ENCODE assay signal across 25 cellular contexts in the genomic region with DNA sequence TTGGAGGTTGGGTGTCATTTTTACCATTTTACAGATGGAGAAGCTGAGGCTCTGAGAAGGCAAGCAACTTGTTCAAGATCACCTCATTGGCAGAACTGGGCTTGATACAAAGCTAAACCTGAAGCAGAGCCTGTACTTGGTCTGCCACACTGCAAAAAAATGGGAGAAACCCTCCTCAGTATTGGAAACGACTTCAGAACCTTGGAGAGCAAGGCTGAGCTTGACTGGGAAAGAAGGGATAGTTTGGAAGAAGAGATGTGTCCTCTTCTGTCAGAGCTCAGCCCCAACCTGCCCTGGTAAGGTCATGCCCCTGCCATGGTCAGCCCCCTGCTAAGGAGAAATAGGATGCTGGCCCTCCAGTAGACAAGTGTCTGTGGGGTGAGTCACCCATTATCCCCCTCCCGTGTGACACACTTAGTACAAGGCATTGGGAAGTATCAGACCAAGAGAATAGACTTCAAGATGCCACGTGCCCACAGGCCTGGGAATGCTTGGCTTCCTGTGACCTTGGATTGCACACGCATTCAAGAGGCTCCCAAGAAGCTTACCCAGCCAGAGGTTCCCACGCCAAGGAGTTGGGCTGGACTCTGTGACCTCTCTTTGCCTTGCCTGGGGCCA. TPM values are rescaled to one million over a fixed set of nuclear protein-coding genes. Genes with fewer than 3 reads are reported as not detected.
A peak's percentile ranks its signal among the peaks of the same experiment; 100 is the strongest.
DNase-seq lines count a peak whose midpoint lies in the region; ATAC-seq and TF ChIP-seq lines count a peak whose summit lies in the region.
"Had no signal": no experiment of that assay in that cellular context is flagged by ENCODE, and none has a peak within 500 bp of the region (broad histone marks: within the 10 kb centered on the region; RNA-seq: fewer than 3 reads in every experiment).

No MANE protein-coding gene starts in this region.

- no peak overlapping the region for H3K4me3 Mint-ChIP-seq in activated CD4-positive, alpha-beta T cell treated with anti-CD3 and anti-CD28 coated beads for 36 hours
- no peak overlapping the region for H3K4me3 Mint-ChIP-seq in activated CD4-positive, alpha-beta T cell treated with anti-CD3 and anti-CD28 coated beads, Interleukin-2, amount 10 ng/mL, durations not matched to agents 7 days and 5 days
- no peak overlapping the region for H3K4me3 Mint-ChIP-seq in activated T-helper 1 cell treated with anti-CD3 and anti-CD28 coated beads, Interleukin-12 subunit alpha, Interleukin-12 subunit beta, Interleukin-2, Interleukin-4 antibody, amounts not matched to agents 30 ng/mL and 10 ng/mL and 1 ng/mL, durations not matched to agents 14 hours and 24 hours and 36 hours
- H3K4me3 Mint-ChIP-seq in Calu3 (ENCODE audit: low read depth, unreplicated experiment) (no peak overlapping the region), T-helper 17 cell (no peak overlapping the region)
- H3K4me3 Mint-ChIP-seq: activated CD8-positive, alpha-beta T cell treated with anti-CD3 and anti-CD28 coated beads for 36 hours; neural crest cell had no signal

- no peaks in the 10 kb centered on the region for H3K79me2 ChIP-seq in HCT116 (ENCODE audit: insufficient read depth, low read length)

- no peak for DNase-seq in activated CD4-positive, alpha-beta T cell treated with anti-CD3 and anti-CD28 coated beads for 36 hours
- no peak for DNase-seq in activated CD4-positive, alpha-beta T cell treated with anti-CD3 and anti-CD28 coated beads, Interleukin-2, amount 10 ng/mL, durations not matched to agents 7 days and 5 days
- DNase-seq in HCT116 (ENCODE audit: low read depth, low spot score): no peak
- DNase-seq in activated T-helper 1 cell treated with anti-CD3 and anti-CD28 coated beads, Interleukin-12 subunit alpha, Interleukin-12 subunit beta, Interleukin-2, Interleukin-4 antibody, amounts not matched to agents 30 ng/mL and 10 ng/mL and 1 ng/mL, durations not matched to agents 14 hours and 24 hours and 36 hours (ENCODE audit: low spot score): no peak
- DNase-seq in islet precursor cell: peak; percentile 64
- DNase-seq in Calu3: no peak
- no peak for DNase-seq in cortex of kidney (lab: John Stamatoyannopoulos, UW)
- DNase-seq in T-helper 17 cell: no peak
- DNase-seq: activated T-cell treated with anti-CD3 and anti-CD28 coated beads, Interleukin-2, amount 50 U/mL, for 48 hours; dorsolateral prefrontal cortex; GDM1; mucosa of descending colon; NCI-H1930; NCI-H446; NK-92 treated with Interleukin-12 subunit alpha and Interleukin-12 subunit beta, amount 100 ng/mL, for 24 hours; psoas muscle; substantia nigra; SW 1271; uterus had no signal

- no peak overlapping the region for H3K9ac ChIP-seq in HCT116 (ENCODE audit: low read length)
- H3K9ac ChIP-seq: BLaER1 had no signal

- no peaks in the 10 kb centered on the region for H3K9me3 Mint-ChIP-seq in activated CD4-positive, alpha-beta T cell treated with anti-CD3 and anti-CD28 coated beads for 36 hours (ENCODE audit: low read depth)
- no peaks in the 10 kb centered on the region for H3K9me3 Mint-ChIP-seq in activated CD4-positive, alpha-beta T cell treated with anti-CD3 and anti-CD28 coated beads, Interleukin-2, amount 10 ng/mL, durations not matched to agents 7 days and 5 days
- no peaks in the 10 kb centered on the region for H3K9me3 Mint-ChIP-seq in activated T-helper 1 cell treated with anti-CD3 and anti-CD28 coated beads, Interleukin-12 subunit alpha, Interleukin-12 subunit beta, Interleukin-2, Interleukin-4 antibody, amounts not matched to agents 30 ng/mL and 10 ng/mL and 1 ng/mL, durations not matched to agents 14 hours and 24 hours and 36 hours
- no peaks in the 10 kb centered on the region for H3K9me3 Mint-ChIP-seq in Calu3 (ENCODE audit: low read depth, unreplicated experiment)
- H3K9me3 Mint-ChIP-seq: activated CD8-positive, alpha-beta T cell treated with anti-CD3 and anti-CD28 coated beads for 36 hours; neural crest cell had no signal

- H3K27me3 ChIP-seq in HCT116 (ENCODE audit: insufficient read depth, low read length): no peaks in the 10 kb centered on the region
- H3K27me3 ChIP-seq: BLaER1, uterus had no signal

- TF ChIP-seq POLR2A in HCT116 (IDR thresholded peaks at IDR 0.05; ENCODE audit: borderline replicate concordance, extremely low read depth, insufficient read depth, insufficient read length): no peak

- POLR2A ChIA-PET in activated CD4-positive, alpha-beta T cell treated with anti-CD3 and anti-CD28 coated beads for 36 hours (lab: Charles Lee): interaction anchor here (1.4 kb wide), 1 partner anchor 168 kb away, joined by 4 read pairs; no protein-coding TSS in a partner anchor
- POLR2A ChIA-PET in activated CD4-positive, alpha-beta T cell treated with anti-CD3 and anti-CD28 coated beads, Interleukin-2, amount 10 ng/mL, durations not matched to agents 7 days and 5 days (lab: Charles Lee): no interaction called here
- POLR2A ChIA-PET in HCT116 (lab: Charles Lee): no interaction called here

- H3K4me1 ChIP-seq in HCT116 (ENCODE audit: control insufficient read depth in 1 of 2, insufficient read depth in 2 of 2, low read length in 2 of 2): peaks cover 55 to 74% of the 10 kb centered on the region in 2 experiments
- H3K4me1 ChIP-seq: HAP-1, psoas muscle, uterus had no signal

- H3K4me2 ChIP-seq in HCT116 (ENCODE audit: low read length): peak overlapping the region; percentile 15; the same call in 1 of the 2 replicates
- H3K4me2 ChIP-seq: BLaER1 had no signal

- CTCF ChIA-PET in activated CD4-positive, alpha-beta T cell treated with anti-CD3 and anti-CD28 coated beads for 36 hours (lab: Charles Lee): interaction anchor here (0.7 to 1.2 kb wide), 2 partner anchors 176 to 311 kb away, joined by 3 read pairs; no protein-coding TSS in a partner anchor
- CTCF ChIA-PET in activated CD4-positive, alpha-beta T cell treated with anti-CD3 and anti-CD28 coated beads, Interleukin-2, amount 10 ng/mL, durations not matched to agents 7 days and 5 days (lab: Charles Lee): interaction anchor here (1.0 to 2.3 kb wide), 2 partner anchors 35 to 138 kb away, joined by 3 to 6 read pairs; no protein-coding TSS in a partner anchor
- CTCF ChIA-PET in HCT116 (lab: Charles Lee) (no interaction called here), Calu3 (lab: Charles Lee) (no interaction called here)

- no peak for ATAC-seq in activated CD4-positive, alpha-beta T cell treated with anti-CD3 and anti-CD28 coated beads for 36 hours
- ATAC-seq in HCT116 (no peak), T-helper 17 cell (no peak)
- ATAC-seq: mucosa of descending colon, psoas muscle had no signal

- TF ChIP-seq RAD21 in HCT116 (IDR thresholded peaks at IDR 0.05; ENCODE audit: low read depth): no peak

- no peaks in the 10 kb centered on the region for H3K27me3 Mint-ChIP-seq in activated CD4-positive, alpha-beta T cell treated with anti-CD3 and anti-CD28 coated beads for 36 hours
- no peaks in the 10 kb centered on the region for H3K27me3 Mint-ChIP-seq in activated CD4-positive, alpha-beta T cell treated with anti-CD3 and anti-CD28 coated beads, Interleukin-2, amount 10 ng/mL, durations not matched to agents 7 days and 5 days
- no peaks in the 10 kb centered on the region for H3K27me3 Mint-ChIP-seq in activated T-helper 1 cell treated with anti-CD3 and anti-CD28 coated beads, Interleukin-12 subunit alpha, Interleukin-12 subunit beta, Interleukin-2, Interleukin-4 antibody, amounts not matched to agents 30 ng/mL and 10 ng/mL and 1 ng/mL, durations not matched to agents 14 hours and 24 hours and 36 hours (ENCODE audit: insufficient read depth)
- no peaks in the 10 kb centered on the region for H3K27me3 Mint-ChIP-seq in Calu3 (ENCODE audit: unreplicated experiment)
- H3K27me3 Mint-ChIP-seq in T-helper 17 cell: peaks cover 6% of the 10 kb centered on the region
- H3K27me3 Mint-ChIP-seq: activated CD8-positive, alpha-beta T cell treated with anti-CD3 and anti-CD28 coated beads for 36 hours had no signal

- H3K4me1 Mint-ChIP-seq in activated CD4-positive, alpha-beta T cell treated with anti-CD3 and anti-CD28 coated beads for 36 hours: peaks cover 84% of the 10 kb centered on the region
- H3K4me1 Mint-ChIP-seq in activated CD4-positive, alpha-beta T cell treated with anti-CD3 and anti-CD28 coated beads, Interleukin-2, amount 10 ng/mL, durations not matched to agents 7 days and 5 days: peaks cover 70% of the 10 kb centered on the region
- H3K4me1 Mint-ChIP-seq in activated T-helper 1 cell treated with anti-CD3 and anti-CD28 coated beads, Interleukin-12 subunit alpha, Interleukin-12 subunit beta, Interleukin-2, Interleukin-4 antibody, amounts not matched to agents 30 ng/mL and 10 ng/mL and 1 ng/mL, durations not matched to agents 14 hours and 24 hours and 36 hours (ENCODE audit: low read depth): peaks cover 84% of the 10 kb centered on the region
- H3K4me1 Mint-ChIP-seq in Calu3 (ENCODE audit: low read depth, unreplicated experiment): peaks cover 50% of the 10 kb centered on the region
- peaks cover 30% of the 10 kb centered on the region for H3K4me1 Mint-ChIP-seq in T-helper 17 cell

- intact Hi-C loops in activated CD4-positive, alpha-beta T cell treated with anti-CD3 and anti-CD28 coated beads for 36 hours (cut with DNase I, micrococcal nuclease): loop anchor here in 1 of 2 experiments (1.0 to 5.0 kb wide), 2 partner anchors 65 to 411 kb away; no protein-coding TSS in a partner anchor
- intact Hi-C loops in HCT116 (cut with micrococcal nuclease): no loop called here
- intact Hi-C loops in activated T-helper 1 cell treated with anti-CD3 and anti-CD28 coated beads, Interleukin-12 subunit alpha, Interleukin-12 subunit beta, Interleukin-2, Interleukin-4 antibody, amounts not matched to agents 30 ng/mL and 10 ng/mL and 1 ng/mL, durations not matched to agents 14 hours and 24 hours and 36 hours (cut with micrococcal nuclease): no loop called here
- intact Hi-C loops in Calu3 (cut with micrococcal nuclease; ENCODE audit: unreplicated experiment): no loop called here

- H3K9me2 ChIP-seq in HCT116 (ENCODE audit: insufficient read depth): no peaks in the 10 kb centered on the region

- H3K27ac Mint-ChIP-seq in activated CD4-positive, alpha-beta T cell treated with anti-CD3 and anti-CD28 coated beads for 36 hours: peak overlapping the region; percentile 65
- H3K27ac Mint-ChIP-seq in activated CD4-positive, alpha-beta T cell treated with anti-CD3 and anti-CD28 coated beads, Interleukin-2, amount 10 ng/mL, durations not matched to agents 7 days and 5 days: no peak overlapping the region
- H3K27ac Mint-ChIP-seq in activated T-helper 1 cell treated with anti-CD3 and anti-CD28 coated beads, Interleukin-12 subunit alpha, Interleukin-12 subunit beta, Interleukin-2, Interleukin-4 antibody, amounts not matched to agents 30 ng/mL and 10 ng/mL and 1 ng/mL, durations not matched to agents 14 hours and 24 hours and 36 hours: peak overlapping the region; percentile 38
- H3K27ac Mint-ChIP-seq in Calu3 (ENCODE audit: unreplicated experiment) (no peak overlapping the region), T-helper 17 cell (no peak overlapping the region)

- H2AFZ ChIP-seq in HCT116 (ENCODE audit: low read depth, low read length, poor library complexity, severe bottlenecking): no peak overlapping the region

- H3K9me3 ChIP-seq in HCT116 (ENCODE audit: control insufficient read depth in 1 of 2, insufficient read depth in 1 of 2, low read depth in 1 of 2, low read length in 2 of 2) (no peaks in the 10 kb centered on the region), T-helper 17 cell (ENCODE audit: control insufficient read depth, low read length, poor library complexity, severe bottlenecking) (no peaks in the 10 kb centered on the region)
- H3K9me3 ChIP-seq: BLaER1, HAP-1, mucosa of descending colon, psoas muscle, uterus had no signal

- H4K20me1 ChIP-seq in HCT116 (ENCODE audit: insufficient read depth): no peaks in the 10 kb centered on the region
- H4K20me1 ChIP-seq: BLaER1 had no signal

- H3K4me3 ChIP-seq in HCT116 (replicated peaks in 1 of 2; ENCODE audit: low read depth in 1 of 2, low read length in 2 of 2): no peak overlapping the region
- H3K4me3 ChIP-seq: BLaER1, dorsolateral prefrontal cortex, HAP-1, mucosa of descending colon, psoas muscle, uterus had no signal

- H3K36me3 ChIP-seq in HCT116 (ENCODE audit: control insufficient read depth in 1 of 2, insufficient read depth in 2 of 2, low read length in 2 of 2): no peaks in the 10 kb centered on the region
- H3K36me3 ChIP-seq: BLaER1, HAP-1, uterus had no signal

- no peak overlapping the region for H3K27ac ChIP-seq in HCT116 (ENCODE audit: low read depth, low read length)
- H3K27ac ChIP-seq: BLaER1, dorsolateral prefrontal cortex, epithelial cell of prostate, HL-60, psoas muscle, uterus had no signal

- no peaks in the 10 kb centered on the region for H3K36me3 Mint-ChIP-seq in activated CD4-positive, alpha-beta T cell treated with anti-CD3 and anti-CD28 coated beads for 36 hours (ENCODE audit: low read depth)
- H3K36me3 Mint-ChIP-seq in activated CD4-positive, alpha-beta T cell treated with anti-CD3 and anti-CD28 coated beads, Interleukin-2, amount 10 ng/mL, durations not matched to agents 7 days and 5 days (ENCODE audit: low read depth): peaks cover 2% of the 10 kb centered on the region
- H3K36me3 Mint-ChIP-seq in activated T-helper 1 cell treated with anti-CD3 and anti-CD28 coated beads, Interleukin-12 subunit alpha, Interleukin-12 subunit beta, Interleukin-2, Interleukin-4 antibody, amounts not matched to agents 30 ng/mL and 10 ng/mL and 1 ng/mL, durations not matched to agents 14 hours and 24 hours and 36 hours (ENCODE audit: low read depth): peaks cover 4% of the 10 kb centered on the region
- H3K36me3 Mint-ChIP-seq in Calu3 (ENCODE audit: insufficient read depth, unreplicated experiment) (no peaks in the 10 kb centered on the region), T-helper 17 cell (ENCODE audit: low read depth) (peaks cover 5% of the 10 kb centered on the region)

- TF ChIP-seq CTCF in HCT116 (IDR thresholded peaks at IDR 0.05 in 2 of 3, conservative IDR thresholded peaks at IDR 0.05 in 1 of 3; ENCODE audit: borderline replicate concordance in 1 of 3, insufficient read depth in 1 of 3, low read depth in 2 of 3, low read length in 2 of 3) (no peak), Calu3 (IDR thresholded peaks at IDR 0.05; ENCODE audit: unreplicated experiment) (no peak)

- RAD21 ChIA-PET in HCT116 (lab: Charles Lee; ENCODE audit: low non-redundant PET in 1 of 2, low total read pairs in 2 of 2, uncharacterized antibody in 2 of 2, unreplicated experiment in 2 of 2): interaction anchor here in 1 of 2 experiments (0.6 kb wide), 1 partner anchor 12 kb away, joined by 3 read pairs; no protein-coding TSS in a partner anchor

- BruUV-seq in HCT116 (replicated peaks; lab: Mats Ljungman, UMichigan) (no TSS peak), Calu3 (replicated peaks; lab: Mats Ljungman, UMichigan) (no TSS peak)

RNA-seq across cellular contexts. Expression of a gene that starts 56.2 kb away (rescaled TPM):
- 10 to 100 TPM; 44.2 to 56.7 TPM for total RNA-seq in activated CD4-positive, alpha-beta T cell treated with anti-CD3 and anti-CD28 coated beads for 36 hours
- 10 to 100 TPM; 36.3 to 44.2 TPM for total RNA-seq in activated CD4-positive, alpha-beta T cell treated with anti-CD3 and anti-CD28 coated beads, Interleukin-2, amount 10 ng/mL, durations not matched to agents 7 days and 5 days
- total RNA-seq in HCT116 (2021; ENCODE audit: unreplicated experiment): 61.7 TPM
- polyA plus RNA-seq in HCT116 (2012): 21.9 and 23.6 TPM in 2 replicates
- total RNA-seq in activated T-helper 1 cell treated with anti-CD3 and anti-CD28 coated beads, Interleukin-12 subunit alpha, Interleukin-12 subunit beta, Interleukin-2, Interleukin-4 antibody, amounts not matched to agents 30 ng/mL and 10 ng/mL and 1 ng/mL, durations not matched to agents 14 hours and 24 hours and 36 hours: 47.8 and 48.0 TPM in 2 replicates
- total RNA-seq in Calu3 (2022): 28.4 and 32.8 TPM in 2 replicates
- 10 to 100 TPM; 33.7 to 50.4 TPM for total RNA-seq in T-helper 17 cell

Comparison
In these comparisons a context has a peak if more than half of its experiments do, and no peak if none do; other contexts are left out.
1. H3K27ac Mint-ChIP-seq: peak in activated CD4-positive, alpha-beta T cell treated with anti-CD3 and anti-CD28 coated beads for 36 hours (single experiment) and activated T-helper 1 cell treated with anti-CD3 and anti-CD28 coated beads, Interleukin-12 subunit alpha, Interleukin-12 subunit beta, Interleukin-2, Interleukin-4 antibody, amounts not matched to agents 30 ng/mL and 10 ng/mL and 1 ng/mL, durations not matched to agents 14 hours and 24 hours and 36 hours (single experiment); none in activated CD4-positive, alpha-beta T cell treated with anti-CD3 and anti-CD28 coated beads, Interleukin-2, amount 10 ng/mL, durations not matched to agents 7 days and 5 days (single experiment), Calu3 (single experiment) and T-helper 17 cell (single experiment).
2. CTCF ChIA-PET loops: an anchor here in activated CD4-positive, alpha-beta T cell treated with anti-CD3 and anti-CD28 coated beads for 36 hours (0.7 to 1.2 kb wide) and activated CD4-positive, alpha-beta T cell treated with anti-CD3 and anti-CD28 coated beads, Interleukin-2, amount 10 ng/mL, durations not matched to agents 7 days and 5 days (1.0 to 2.3 kb wide); none called in HCT116 and Calu3.